ENCODE assay signal across 10 cellular contexts in the genomic region with DNA sequence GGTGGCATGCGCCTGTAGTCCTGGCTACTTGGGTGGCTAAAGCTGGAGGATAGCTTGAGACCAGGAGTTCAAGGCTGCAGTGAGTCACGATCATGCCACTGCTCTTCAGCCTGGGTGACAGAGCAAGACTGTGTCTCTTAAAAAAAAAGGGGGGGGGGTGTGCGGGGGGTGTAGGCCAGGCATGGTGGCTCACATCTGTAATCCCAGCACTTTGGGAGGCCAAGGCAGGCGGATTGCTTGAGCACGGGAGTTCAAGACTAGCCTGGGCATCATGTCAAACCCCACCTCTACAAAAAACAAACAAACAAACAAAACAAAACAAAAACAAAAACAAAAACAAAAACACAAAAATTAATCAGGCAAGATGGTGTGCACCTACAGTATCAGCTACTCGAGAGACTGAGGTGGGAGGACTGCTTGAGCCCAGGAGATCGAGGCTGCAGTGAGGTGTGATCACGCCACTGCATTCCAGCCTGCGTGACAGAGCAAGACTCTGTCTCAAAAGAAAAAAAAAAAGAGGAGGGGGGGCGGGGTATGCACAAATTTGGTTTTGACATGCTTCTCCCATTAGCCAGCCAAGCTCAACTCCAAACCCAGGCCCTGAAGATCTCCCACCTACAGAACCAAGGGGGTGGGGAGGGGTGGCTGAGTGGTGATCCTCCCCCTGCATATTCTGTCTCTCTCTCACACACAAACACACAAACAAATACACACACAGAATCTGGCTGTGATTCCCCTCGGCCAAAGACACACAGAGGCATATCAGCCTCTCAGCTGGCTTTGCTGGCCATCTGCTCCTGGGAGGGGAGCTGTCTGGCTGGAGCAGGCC. TPM values are rescaled to one million over a fixed set of nuclear protein-coding genes. Genes with fewer than 3 reads are reported as not detected.
A peak's percentile ranks its signal among the peaks of the same experiment; 100 is the strongest.
DNase-seq lines count a peak whose midpoint lies in the region; ATAC-seq, FAIRE-seq and TF ChIP-seq lines count a peak whose summit lies in the region.
"Had no signal": no experiment of that assay in that cellular context is flagged by ENCODE, and none has a peak within 500 bp of the region (broad histone marks: within the 10 kb centered on the region; RNA-seq: fewer than 3 reads in every experiment).

No MANE protein-coding gene starts in this region.

- no CpG with 5 or more reads among the region's 11 CpGs for WGBS in trophoblast cell (ENCODE audit: extremely low coverage, insufficient coverage, insufficient read length)

- BruUV-seq in Caco-2 (replicated peaks; lab: Mats Ljungman, UMichigan), result no TSS peak

- no peak overlapping the region for H2AFZ ChIP-seq in trophoblast cell (ENCODE audit: insufficient read depth, low read length, poor library complexity)

- no peak overlapping the region for H4K8ac ChIP-seq in trophoblast cell (ENCODE audit: low read depth, low read length)

- no peak overlapping the region for H3K9ac ChIP-seq in trophoblast cell (ENCODE audit: low read length)

- intact Hi-C loops in Caco-2 (cut with micrococcal nuclease; ENCODE audit: unreplicated experiment), result no loop called here

- no peaks in the 10 kb centered on the region for H3K79me1 ChIP-seq in trophoblast cell (ENCODE audit: low read length)

- DNase-seq in Ammon's horn (ENCODE audit: low spot score) (peak; percentile 74), bronchial epithelial cell (ENCODE audit: low read depth) (peak; percentile 25), mesothelial cell of epicardium (ENCODE audit: low spot score in 2 of 2, unreplicated experiment in 2 of 2) (no peak), GM13976 (ENCODE audit: low spot score) (no peak), trophoblast cell (no peak), Caco-2 (no peak)
- DNase-seq: heart left ventricle had no signal

- peak; percentile 8 for ATAC-seq in HG03060 (IDR thresholded peaks at IDR 0.05; ENCODE audit: low read depth, unreplicated experiment)
- no peak for ATAC-seq in GM19035 (IDR thresholded peaks at IDR 0.05; ENCODE audit: unreplicated experiment)

- H3K36me3 Mint-ChIP-seq in mesothelial cell of epicardium (no peaks in the 10 kb centered on the region), Caco-2 (ENCODE audit: insufficient read depth, unreplicated experiment) (no peaks in the 10 kb centered on the region)

- H3K9me3 ChIP-seq in trophoblast cell (ENCODE audit: insufficient read depth, low read depth, low read length) (no peaks in the 10 kb centered on the region), Caco-2 (no peaks in the 10 kb centered on the region)
- H3K9me3 ChIP-seq: heart left ventricle had no signal

- no peak for FAIRE-seq in bronchial epithelial cell (lab: Jason Lieb, UNC)
- FAIRE-seq: D721Med had no signal

- peak overlapping the region; percentile 72 for H3K27ac Mint-ChIP-seq in mesothelial cell of epicardium
- H3K27ac Mint-ChIP-seq in Caco-2 (ENCODE audit: unreplicated experiment), result no peak overlapping the region

- H3K4me3 Mint-ChIP-seq in mesothelial cell of epicardium (no peak overlapping the region), Caco-2 (ENCODE audit: unreplicated experiment) (no peak overlapping the region)

- no peak overlapping the region for H3K14ac ChIP-seq in trophoblast cell (ENCODE audit: low read length)

- no peak overlapping the region for H3K4me2 ChIP-seq in trophoblast cell (ENCODE audit: low read length)

- no peak overlapping the region for H2BK5ac ChIP-seq in trophoblast cell (ENCODE audit: low read depth, low read length, poor library complexity)

- H3K18ac ChIP-seq in trophoblast cell (ENCODE audit: low read length), result no peak overlapping the region

- POLR2A ChIA-PET in Caco-2 (lab: Charles Lee), result no interaction called here

- no peak overlapping the region for H4K12ac ChIP-seq in trophoblast cell (ENCODE audit: low read depth, low read length)

- H3K23ac ChIP-seq in trophoblast cell (ENCODE audit: low read length), result no peak overlapping the region

- H3K4me1 Mint-ChIP-seq in mesothelial cell of epicardium (peaks cover 13% of the 10 kb centered on the region), Caco-2 (ENCODE audit: low read depth, unreplicated experiment) (peaks cover 6% of the 10 kb centered on the region)

- H3K4me1 ChIP-seq in trophoblast cell (ENCODE audit: control insufficient read depth in 1 of 2, insufficient read depth in 2 of 2, low read length in 2 of 2) (no peaks in the 10 kb centered on the region), Caco-2 (peaks cover 12% of the 10 kb centered on the region)

- no peak overlapping the region for H3K4ac ChIP-seq in trophoblast cell (ENCODE audit: low read depth, low read length)

- CTCF ChIA-PET in Caco-2 (lab: Charles Lee), result no interaction called here

- H3K27me3 Mint-ChIP-seq in mesothelial cell of epicardium (ENCODE audit: low read depth) (no peaks in the 10 kb centered on the region), Caco-2 (ENCODE audit: insufficient read depth, unreplicated experiment) (no peaks in the 10 kb centered on the region)

- H2BK12ac ChIP-seq in trophoblast cell (ENCODE audit: low read length), result no peak overlapping the region

- H3K27ac ChIP-seq in trophoblast cell (ENCODE audit: low read depth, low read length), result no peak overlapping the region

- H3K36me3 ChIP-seq in bronchial epithelial cell (ENCODE audit: control insufficient read depth, insufficient read depth, low read length) (no peaks in the 10 kb centered on the region), trophoblast cell (ENCODE audit: control insufficient read depth in 1 of 2, insufficient read depth in 2 of 2, low read length in 2 of 2) (no peaks in the 10 kb centered on the region), Caco-2 (ENCODE audit: control insufficient read depth, insufficient read depth, low read length) (no peaks in the 10 kb centered on the region)
- H3K36me3 ChIP-seq: heart left ventricle had no signal

- in situ Hi-C loops in GM13976 (cut with MboI; ENCODE audit: low sequenced_read_pairs, unreplicated experiment), result no loop called here

- no peak overlapping the region for H2BK120ac ChIP-seq in trophoblast cell (ENCODE audit: insufficient read depth, low read length, poor library complexity)

- H3K79me2 ChIP-seq in trophoblast cell (ENCODE audit: control insufficient read depth, insufficient read depth, low read length, poor library complexity), result no peaks in the 10 kb centered on the region

- H3K9me3 Mint-ChIP-seq in mesothelial cell of epicardium, result peaks cover under 1% of the 10 kb centered on the region
- H3K9me3 Mint-ChIP-seq in Caco-2 (ENCODE audit: unreplicated experiment), result no peaks in the 10 kb centered on the region

- H2AK5ac ChIP-seq in trophoblast cell (ENCODE audit: low read length), result no peak overlapping the region

- H3K27me3 ChIP-seq in bronchial epithelial cell (ENCODE audit: control insufficient read depth, insufficient read depth, low read length) (no peaks in the 10 kb centered on the region), trophoblast cell (ENCODE audit: insufficient read depth, low read length) (no peaks in the 10 kb centered on the region), Caco-2 (replicated peaks; ENCODE audit: control insufficient read depth, insufficient read depth, low read length) (no peaks in the 10 kb centered on the region)
- H3K27me3 ChIP-seq: heart left ventricle had no signal

- H3K4me3 ChIP-seq in bronchial epithelial cell (ENCODE audit: low read depth, low read length) (no peak overlapping the region), trophoblast cell (ENCODE audit: low read depth, low read length) (no peak overlapping the region), Caco-2 (ENCODE audit: low read depth, low read length) (no peak overlapping the region)

- TF ChIP-seq CTCF in bronchial epithelial cell (IDR thresholded peaks at IDR 0.05; ENCODE audit: insufficient read depth, low read length, severe bottlenecking) (no peak), mesothelial cell of epicardium (IDR thresholded peaks at IDR 0.05; ENCODE audit: unreplicated experiment) (no peak), GM13976 (IDR thresholded peaks at IDR 0.05; ENCODE audit: borderline replicate concordance, control extremely low read depth, extremely low read depth, insufficient read depth, missing control alignments) (no peak), Caco-2 (IDR thresholded peaks at IDR 0.05; ENCODE audit: insufficient read depth in 1 of 2, low read depth in 1 of 2, low read length in 1 of 2, severe bottlenecking in 1 of 2, unreplicated experiment in 1 of 2) (no peak)

- H4K91ac ChIP-seq in trophoblast cell (ENCODE audit: low read depth, low read length), result no peak overlapping the region

RNA-seq across cellular contexts. Expression of a gene that starts 3.1 kb away (rescaled TPM):
- total RNA-seq in bronchial epithelial cell (5.0 and 10.9 TPM in 2 replicates), mesothelial cell of epicardium (0.18 to 0.43 TPM (median 0.18 TPM) in 3 replicates), Caco-2 (2022) (0.12 and 0.32 TPM in 2 replicates)
- 0.08 and 0.11 TPM in 2 replicates for polyA plus RNA-seq in trophoblast cell (2013)

RNA-seq across cellular contexts. Expression of a gene that starts 59.5 kb away (rescaled TPM):
- 44.2 and 51.7 TPM in 2 replicates for total RNA-seq in bronchial epithelial cell
- 79.7 to 84.1 TPM (median 81.4 TPM) in 3 replicates for total RNA-seq in mesothelial cell of epicardium
- 116 and 119 TPM in 2 replicates for polyA plus RNA-seq in trophoblast cell (2013)
- total RNA-seq in Caco-2 (2022), result 67.3 and 69.4 TPM in 2 replicates

Comparison
In these comparisons a context has a peak if more than half of its experiments do, and no peak if none do; other contexts are left out.
1. DNase-seq: peak in Ammon's horn (single experiment) and bronchial epithelial cell (single experiment); none in mesothelial cell of epicardium (0 of 2), GM13976 (single experiment), trophoblast cell (0 of 2) and Caco-2 (0 of 2).